In genomic region chr20:47396762-47397476, GRCh38 we compare ENCODE assay signal across 20 cellular contexts. TPM values are rescaled to one million over a fixed set of nuclear protein-coding genes. Genes with fewer than 3 reads are reported as not detected.
A peak's percentile ranks its signal among the peaks of the same experiment; 100 is the strongest.
DNase-seq lines count a peak whose midpoint lies in the region; ATAC-seq and TF ChIP-seq lines count a peak whose summit lies in the region.
"Had no signal": no experiment of that assay in that cellular context is flagged by ENCODE, and none has a peak within 500 bp of the region (broad histone marks: within the 10 kb centered on the region; RNA-seq: fewer than 3 reads in every experiment).

No MANE protein-coding gene starts in this region.

- H3K36me3 ChIP-seq in mammary epithelial cell (ENCODE audit: insufficient read depth, low read length) (no peaks in the 10 kb centered on the region), PC-3 (ENCODE audit: low read depth, low read length) (no peaks in the 10 kb centered on the region), psoas muscle (ENCODE audit: insufficient read depth in 1 of 2, low read depth in 1 of 2) (no peaks in the 10 kb centered on the region)
- H3K36me3 ChIP-seq: breast epithelium had no signal

- peaks cover 7% of the 10 kb centered on the region for H3K36me3 Mint-ChIP-seq in MCF 10A (ENCODE audit: insufficient read depth, unreplicated experiment)
- H3K36me3 Mint-ChIP-seq: CD14-positive monocyte had no signal

- H3F3A ChIP-seq in PC-3 (ENCODE audit: low read length, unreplicated experiment) = peaks cover 11% of the 10 kb centered on the region

- DNase-seq in mammary epithelial cell = no peak
- no peak for DNase-seq in MCF 10A (ENCODE audit: unreplicated experiment)
- no peak for DNase-seq in PC-3
- DNase-seq in iris pigment epithelial cell (ENCODE audit: low read depth) = peak; percentile 30
- DNase-seq in psoas muscle = no peak
- DNase-seq in activated naive CD4-positive, alpha-beta T cell treated with anti-CD3 and anti-CD28 coated beads, Interleukin-2, amount 50 U/mL, for 16 hours = no peak
- no peak for DNase-seq in DMS79 (lab: John Stamatoyannopoulos, UW)
- no peak for DNase-seq in SHP77 treated with DMSO at 0.1 percent for 48 hours (lab: John Stamatoyannopoulos, UW)
- DNase-seq: activated CD4-positive, alpha-beta T cell treated with anti-CD3 and anti-CD28 coated beads for 1 hour; activated naive CD8-positive, alpha-beta T cell treated with anti-CD3 and anti-CD28 coated beads, Interleukin-2, amount 10 ng/mL, durations not matched to agents 7 days and 5 days; cortex of kidney; kidney; mesendoderm; MV-4-11; SK-N-SH; stimulated activated CD4-positive, alpha-beta T cell treated with anti-CD3 and anti-CD28 coated beads, Interleukin-12 subunit alpha, Interleukin-12 subunit beta, amount 100 ng/mL, for 4 hours had no signal

- H3K4me3 ChIP-seq in mammary epithelial cell (replicated peaks in 1 of 3; ENCODE audit: insufficient read depth in 1 of 3, low read depth in 2 of 3, low read length in 3 of 3) (no peak overlapping the region), PC-3 (ENCODE audit: low read length) (no peak overlapping the region), psoas muscle (peak overlapping the region; percentile 32)
- H3K4me3 ChIP-seq: breast epithelium, hepatocyte had no signal

- BruUV-seq in mammary epithelial cell (replicated peaks; lab: Mats Ljungman, UMichigan) = no TSS peak
- BruUV-seq in MCF 10A (replicated peaks; lab: Mats Ljungman, UMichigan) = no TSS peak
- no TSS peak for BruUV-seq in PC-3 (replicated peaks; lab: Mats Ljungman, UMichigan)

- peaks cover 3% of the 10 kb centered on the region for H3K9me3 ChIP-seq in mammary epithelial cell (replicated peaks; ENCODE audit: insufficient read depth, low read length)
- H3K9me3 ChIP-seq in PC-3 (ENCODE audit: low read length) = no peaks in the 10 kb centered on the region
- H3K9me3 ChIP-seq in psoas muscle = no peaks in the 10 kb centered on the region
- H3K9me3 ChIP-seq: breast epithelium, SK-N-SH had no signal

- in situ Hi-C loops in mammary epithelial cell (cut with MboI; ENCODE audit: low sequenced_read_pairs in 2 of 2) = loop anchor here in 1 of 2 donors (25.0 kb wide), 1 partner anchor 215 kb away; no protein-coding TSS in a partner anchor

- H3K9ac ChIP-seq in mammary epithelial cell (ENCODE audit: insufficient read depth, low read length) = no peak overlapping the region
- H3K9ac ChIP-seq in PC-3 (ENCODE audit: low read length) = no peak overlapping the region
- H3K9ac ChIP-seq: SK-N-SH had no signal

- TF ChIP-seq CTCF in mammary epithelial cell (conservative IDR thresholded peaks at IDR 0.05 in 1 of 2, IDR thresholded peaks at IDR 0.05 in 1 of 2; ENCODE audit: extremely low read depth in 1 of 2, insufficient read depth in 1 of 2, low read depth in 1 of 2, low read length in 2 of 2) (no peak), MCF 10A (IDR thresholded peaks at IDR 0.05; ENCODE audit: unreplicated experiment) (no peak), PC-3 (conservative IDR thresholded peaks at IDR 0.05; ENCODE audit: low read depth, low read length) (no peak), psoas muscle (IDR thresholded peaks at IDR 0.05) (no peak)

- H3K4me3 Mint-ChIP-seq in MCF 10A (ENCODE audit: unreplicated experiment) = no peak overlapping the region
- H3K4me3 Mint-ChIP-seq: activated naive CD8-positive, alpha-beta T cell treated with anti-CD3 and anti-CD28 coated beads, Interleukin-2, amount 10 ng/mL, durations not matched to agents 7 days and 5 days; CD14-positive monocyte; neural crest cell had no signal

- no peak overlapping the region for H3K27ac ChIP-seq in mammary epithelial cell (ENCODE audit: insufficient read depth, low read depth, low read length)
- no peak overlapping the region for H3K27ac ChIP-seq in PC-3 (ENCODE audit: low read length)
- peak overlapping the region; percentile 62 for H3K27ac ChIP-seq in psoas muscle
- H3K27ac ChIP-seq: breast epithelium, hepatocyte had no signal

- H3K4me2 ChIP-seq in mammary epithelial cell (ENCODE audit: insufficient read depth, low read depth, low read length) (no peak overlapping the region), PC-3 (ENCODE audit: low read length) (no peak overlapping the region)
- H3K4me2 ChIP-seq: hepatocyte, SK-N-SH had no signal

- H3K4me1 ChIP-seq in mammary epithelial cell (ENCODE audit: insufficient read depth, low read length) = peaks cover 15% of the 10 kb centered on the region
- peaks cover 18% of the 10 kb centered on the region for H3K4me1 ChIP-seq in PC-3 (ENCODE audit: insufficient read depth, low read length)
- peaks cover 15% of the 10 kb centered on the region for H3K4me1 ChIP-seq in psoas muscle
- H3K4me1 ChIP-seq: breast epithelium had no signal

- intact Hi-C loops in mammary epithelial cell (cut with micrococcal nuclease) (no loop called here), MCF 10A (cut with micrococcal nuclease) (no loop called here), PC-3 (cut with micrococcal nuclease) (no loop called here), psoas muscle (cut with DNase I) (no loop called here)

- WGBS in mammary epithelial cell (ENCODE audit: low coverage, missing lambda C conversion rate) = 74% methylated on average over 5 of the region's 5 CpGs
- 75 to 89% (median 85%) methylated on average over 5 of the region's 5 CpGs for WGBS in psoas muscle, 3 donors

- no peaks in the 10 kb centered on the region for H3K79me2 ChIP-seq in mammary epithelial cell (ENCODE audit: insufficient read depth, low read length)
- no peaks in the 10 kb centered on the region for H3K79me2 ChIP-seq in PC-3 (ENCODE audit: low read length)
- H3K79me2 ChIP-seq: hepatocyte had no signal

- dilution Hi-C loops in mammary epithelial cell (cut with HindIII; ENCODE audit: low sequenced_read_pairs) = loop anchor here (5.0 kb wide), 1 partner anchor 110 kb away; no protein-coding TSS in a partner anchor

- POLR2A ChIA-PET in MCF 10A (lab: Yijun Ruan, JAX) = interaction anchor here (0.6 to 1.6 kb wide), 3 partner anchors 15 to 155 kb away, joined by 3 to 4 read pairs (median 3); no protein-coding TSS in a partner anchor
- POLR2A ChIA-PET in PC-3 (lab: Charles Lee; ENCODE audit: unreplicated experiment) = no interaction called here

- no peak overlapping the region for H3K27ac Mint-ChIP-seq in MCF 10A (ENCODE audit: low read depth, unreplicated experiment)
- H3K27ac Mint-ChIP-seq: activated naive CD8-positive, alpha-beta T cell treated with anti-CD3 and anti-CD28 coated beads, Interleukin-2, amount 10 ng/mL, durations not matched to agents 7 days and 5 days; CD14-positive monocyte had no signal

- no peak for ATAC-seq in PC-3
- peak in 1 of 4 donors; percentile 25 for ATAC-seq in psoas muscle

- H2AFZ ChIP-seq in mammary epithelial cell (ENCODE audit: low read depth, low read length) (peak overlapping the region; percentile 7), PC-3 (ENCODE audit: low read length) (peak overlapping the region; percentile 58)
- H2AFZ ChIP-seq: hepatocyte had no signal

- H4K20me1 ChIP-seq in mammary epithelial cell (ENCODE audit: insufficient read depth, low read length) (no peaks in the 10 kb centered on the region), PC-3 (ENCODE audit: low read length) (no peaks in the 10 kb centered on the region)

- no peaks in the 10 kb centered on the region for H3K27me3 ChIP-seq in mammary epithelial cell (ENCODE audit: insufficient read depth, low read length)
- no peaks in the 10 kb centered on the region for H3K27me3 ChIP-seq in PC-3 (ENCODE audit: low read length)
- no peaks in the 10 kb centered on the region for H3K27me3 ChIP-seq in psoas muscle (ENCODE audit: insufficient read depth in 3 of 3, low read length in 2 of 3)
- H3K27me3 ChIP-seq: breast epithelium, hepatocyte had no signal

- H3K27me3 Mint-ChIP-seq in MCF 10A (ENCODE audit: insufficient read depth, unreplicated experiment) = no peaks in the 10 kb centered on the region
- H3K27me3 Mint-ChIP-seq: activated naive CD8-positive, alpha-beta T cell treated with anti-CD3 and anti-CD28 coated beads, Interleukin-2, amount 10 ng/mL, durations not matched to agents 7 days and 5 days had no signal

- H3K9me2 ChIP-seq in PC-3 (replicated peaks; ENCODE audit: low read length) = no peaks in the 10 kb centered on the region
- H3K9me2 ChIP-seq: SK-N-SH had no signal

- peaks cover 11% of the 10 kb centered on the region for H3K4me1 Mint-ChIP-seq in MCF 10A (ENCODE audit: insufficient read depth, unreplicated experiment)

- CTCF ChIA-PET in mammary epithelial cell (lab: Charles Lee; ENCODE audit: low non-redundant PET) = no interaction called here
- CTCF ChIA-PET in MCF 10A (lab: Yijun Ruan, JAX) = interaction anchor here (0.5 to 2.4 kb wide), 3 partner anchors 13 to 1267 kb away, joined by 3 to 10 read pairs (median 4); no protein-coding TSS in a partner anchor
- CTCF ChIA-PET in PC-3 (lab: Charles Lee) = no interaction called here

- H3K9me3 Mint-ChIP-seq in MCF 10A (ENCODE audit: unreplicated experiment) = no peaks in the 10 kb centered on the region
- H3K9me3 Mint-ChIP-seq: neural crest cell had no signal

RNA-seq across cellular contexts. Expression of gene ZMYND8, which starts 40.4 kb away (rescaled TPM):
- total RNA-seq in mammary epithelial cell (10 to 100 TPM; 18.7 to 59.6 TPM), MCF 10A (2022) (126 and 127 TPM in 2 replicates), PC-3 (2014; rRNA removed) (11.6 and 12.8 TPM in 2 replicates), psoas muscle (10 to 100 TPM; 17.7 to 42.9 (median 22.4) TPM)
- polyA plus RNA-seq in mammary epithelial cell (26.0 TPM), psoas muscle (1 to 10 TPM; 4.7 to 9.5 (median 8.2) TPM)
- 45.8 TPM for polyA minus RNA-seq in mammary epithelial cell
